In the genomic region with DNA sequence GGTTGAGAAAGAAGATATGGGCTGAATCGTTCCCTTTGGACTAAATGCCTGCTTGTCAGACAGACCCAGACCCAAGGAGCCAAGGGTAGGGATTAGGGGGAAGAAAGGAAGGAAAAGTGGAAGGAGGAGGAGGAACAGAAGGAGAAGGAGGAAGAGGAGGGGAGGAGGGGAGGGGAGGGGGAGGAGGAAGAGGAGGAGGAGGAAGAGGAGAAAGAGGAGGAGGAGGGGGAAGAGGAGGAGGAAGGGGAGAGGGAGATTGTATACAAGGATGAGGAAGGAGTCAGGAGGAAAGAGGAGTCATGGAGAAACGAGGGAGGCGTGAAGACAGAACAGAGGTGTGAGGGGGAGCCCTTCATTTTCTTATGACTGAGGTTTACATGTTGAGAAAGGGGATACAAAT, we compare ENCODE assay signal across 1 cellular context.
TF ChIP-seq lines count a peak whose summit lies in the region.

No MANE protein-coding gene starts in this region.

TF ChIP-seq in K562, 482 proteins besides CTCF, POLR2A, EP300 and RAD21:
- TF ChIP-seq OTX1 (CRISPR knock-in tag; IDR thresholded peaks at IDR 0.05) (0 out of 2 replicates have a peak, but pooled peaks have one; percentile 55), GATA2 (CRISPR knock-in tag; IDR thresholded peaks at IDR 0.05) (no peak)
- TF ChIP-seq, protein P1, sequence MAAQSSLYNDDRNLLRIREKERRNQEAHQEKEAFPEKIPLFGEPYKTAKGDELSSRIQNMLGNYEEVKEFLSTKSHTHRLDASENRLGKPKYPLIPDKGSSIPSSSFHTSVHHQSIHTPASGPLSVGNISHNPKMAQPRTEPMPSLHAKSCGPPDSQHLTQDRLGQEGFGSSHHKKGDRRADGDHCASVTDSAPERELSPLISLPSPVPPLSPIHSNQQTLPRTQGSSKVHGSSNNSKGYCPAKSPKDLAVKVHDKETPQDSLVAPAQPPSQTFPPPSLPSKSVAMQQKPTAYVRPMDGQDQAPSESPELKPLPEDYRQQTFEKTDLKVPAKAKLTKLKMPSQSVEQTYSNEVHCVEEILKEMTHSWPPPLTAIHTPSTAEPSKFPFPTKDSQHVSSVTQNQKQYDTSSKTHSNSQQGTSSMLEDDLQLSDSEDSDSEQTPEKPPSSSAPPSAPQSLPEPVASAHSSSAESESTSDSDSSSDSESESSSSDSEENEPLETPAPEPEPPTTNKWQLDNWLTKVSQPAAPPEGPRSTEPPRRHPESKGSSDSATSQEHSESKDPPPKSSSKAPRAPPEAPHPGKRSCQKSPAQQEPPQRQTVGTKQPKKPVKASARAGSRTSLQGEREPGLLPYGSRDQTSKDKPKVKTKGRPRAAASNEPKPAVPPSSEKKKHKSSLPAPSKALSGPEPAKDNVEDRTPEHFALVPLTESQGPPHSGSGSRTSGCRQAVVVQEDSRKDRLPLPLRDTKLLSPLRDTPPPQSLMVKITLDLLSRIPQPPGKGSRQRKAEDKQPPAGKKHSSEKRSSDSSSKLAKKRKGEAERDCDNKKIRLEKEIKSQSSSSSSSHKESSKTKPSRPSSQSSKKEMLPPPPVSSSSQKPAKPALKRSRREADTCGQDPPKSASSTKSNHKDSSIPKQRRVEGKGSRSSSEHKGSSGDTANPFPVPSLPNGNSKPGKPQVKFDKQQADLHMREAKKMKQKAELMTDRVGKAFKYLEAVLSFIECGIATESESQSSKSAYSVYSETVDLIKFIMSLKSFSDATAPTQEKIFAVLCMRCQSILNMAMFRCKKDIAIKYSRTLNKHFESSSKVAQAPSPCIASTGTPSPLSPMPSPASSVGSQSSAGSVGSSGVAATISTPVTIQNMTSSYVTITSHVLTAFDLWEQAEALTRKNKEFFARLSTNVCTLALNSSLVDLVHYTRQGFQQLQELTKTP (IDR thresholded peaks at IDR 0.05; ENCODE audit: low read depth in 1 of 2, partially characterized antibody in 2 of 2) = no peak
- TF ChIP-seq, protein P2, sequence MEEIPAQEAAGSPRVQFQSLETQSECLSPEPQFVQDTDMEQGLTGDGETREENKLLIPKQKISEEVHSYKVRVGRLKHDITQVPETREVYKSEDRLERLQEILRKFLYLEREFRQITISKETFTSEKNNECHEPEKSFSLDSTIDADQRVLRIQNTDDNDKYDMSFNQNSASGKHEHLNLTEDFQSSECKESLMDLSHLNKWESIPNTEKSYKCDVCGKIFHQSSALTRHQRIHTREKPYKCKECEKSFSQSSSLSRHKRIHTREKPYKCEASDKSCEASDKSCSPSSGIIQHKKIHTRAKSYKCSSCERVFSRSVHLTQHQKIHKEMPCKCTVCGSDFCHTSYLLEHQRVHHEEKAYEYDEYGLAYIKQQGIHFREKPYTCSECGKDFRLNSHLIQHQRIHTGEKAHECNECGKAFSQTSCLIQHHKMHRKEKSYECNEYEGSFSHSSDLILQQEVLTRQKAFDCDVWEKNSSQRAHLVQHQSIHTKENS (CRISPR knock-in tag; IDR thresholded peaks at IDR 0.05) = no peak
